In genomic region chr11:76824083-76824939, GRCh38 we compare ENCODE assay signal across 13 cellular contexts. TPM values are rescaled to one million over a fixed set of nuclear protein-coding genes. Genes with fewer than 3 reads are reported as not detected.
DNase-seq lines count a peak whose midpoint lies in the region; FAIRE-seq and TF ChIP-seq lines count a peak whose summit lies in the region.
"Had no signal": no experiment of that assay in that cellular context is flagged by ENCODE, and none has a peak within 500 bp of the region (broad histone marks: within the 10 kb centered on the region; RNA-seq: fewer than 3 reads in every experiment).

No MANE protein-coding gene starts in this region.

- no peak for FAIRE-seq in bronchial epithelial cell (lab: Jason Lieb, UNC)

- 75% methylated on average over 9 of the region's 9 CpGs for WGBS in liver

- H3K9me3 ChIP-seq in liver (ENCODE audit: control insufficient read depth in 4 of 4, low read length in 3 of 4), result no peaks in the 10 kb centered on the region
- H3K9me3 ChIP-seq in CD4-positive, alpha-beta memory T cell (ENCODE audit: control insufficient read depth in 1 of 2, low read length in 2 of 2), result no peaks in the 10 kb centered on the region
- H3K9me3 ChIP-seq: BE2C had no signal

- H3K27me3 ChIP-seq in bronchial epithelial cell (ENCODE audit: control insufficient read depth, insufficient read depth, low read length) (no peaks in the 10 kb centered on the region), liver (ENCODE audit: control insufficient read depth in 4 of 4, insufficient read depth in 4 of 4, low read length in 3 of 4) (no peaks in the 10 kb centered on the region)
- H3K27me3 ChIP-seq in CD4-positive, alpha-beta memory T cell (ENCODE audit: insufficient read depth, low read length), result no peaks in the 10 kb centered on the region
- H3K27me3 ChIP-seq: BE2C, cardiac muscle cell had no signal

- no peaks in the 10 kb centered on the region for H3K36me3 Mint-ChIP-seq in CD4-positive, alpha-beta memory T cell
- H3K36me3 Mint-ChIP-seq: immature natural killer cell had no signal

- DNase-seq in A172 (ENCODE audit: low spot score) (peak; percentile 63), M059J (ENCODE audit: low read depth) (peak; percentile 78), bronchial epithelial cell (ENCODE audit: low read depth) (peak; percentile 73), GOT3 (lab: John Stamatoyannopoulos, UW) (no peak), NCI-H2227 treated with DMSO at 0.1 percent for 48 hours (lab: John Stamatoyannopoulos, UW) (no peak)
- DNase-seq in stimulated activated CD4-positive, alpha-beta T cell treated with anti-CD3 and anti-CD28 coated beads, Interleukin-4, amount 100 ng/mL, for 1 hour, result no peak
- DNase-seq in CD4-positive, alpha-beta memory T cell, result no peak
- DNase-seq: activated CD4-positive, alpha-beta T cell treated with anti-CD3 and anti-CD28 coated beads for 48 hours; immature natural killer cell; stimulated activated CD4-positive, alpha-beta T cell treated with anti-CD3 and anti-CD28 coated beads, Interleukin-2, amount 100 ng/mL, for 24 hours had no signal

- H3K27ac ChIP-seq in liver (ENCODE audit: low read depth in 1 of 2, low read length in 2 of 2), result peak overlapping the region; percentile 16 to 48
- H3K27ac ChIP-seq in CD4-positive, alpha-beta memory T cell (ENCODE audit: low read depth, low read length), result no peak overlapping the region
- H3K27ac ChIP-seq: cardiac muscle cell had no signal

- peaks cover 0 to 5% (median 0%) of the 10 kb centered on the region in 4 donors for H3K4me1 ChIP-seq in liver (ENCODE audit: control insufficient read depth in 4 of 4, insufficient read depth in 4 of 4, low read length in 3 of 4)
- peaks cover 7% of the 10 kb centered on the region for H3K4me1 ChIP-seq in CD4-positive, alpha-beta memory T cell (ENCODE audit: insufficient read depth, low read length)
- H3K4me1 ChIP-seq: BE2C had no signal

- H3K4me3 ChIP-seq in bronchial epithelial cell (ENCODE audit: low read depth, low read length), result no peak overlapping the region
- H3K4me3 ChIP-seq in liver (ENCODE audit: low read depth in 1 of 3, low read length in 3 of 3), result no peak overlapping the region
- H3K4me3 ChIP-seq in CD4-positive, alpha-beta memory T cell (ENCODE audit: low read length in 2 of 2), result no peak overlapping the region
- H3K4me3 ChIP-seq: cardiac muscle cell had no signal

- no peak for TF ChIP-seq RAD21 in liver (IDR thresholded peaks at IDR 0.05)

- H3K9ac ChIP-seq in liver (ENCODE audit: low read depth in 1 of 2, low read length in 2 of 2), result no peak overlapping the region

- H3K36me3 ChIP-seq in bronchial epithelial cell (ENCODE audit: control insufficient read depth, insufficient read depth, low read length), result no peaks in the 10 kb centered on the region
- H3K36me3 ChIP-seq in liver (ENCODE audit: control insufficient read depth in 4 of 4, insufficient read depth in 3 of 4, low read depth in 1 of 4, low read length in 3 of 4), result no peaks in the 10 kb centered on the region
- H3K36me3 ChIP-seq in CD4-positive, alpha-beta memory T cell (ENCODE audit: insufficient read depth, low read length), result no peaks in the 10 kb centered on the region
- H3K36me3 ChIP-seq: BE2C, cardiac muscle cell had no signal

- H3K4me1 Mint-ChIP-seq in CD4-positive, alpha-beta memory T cell, result peaks cover 6 to 9% (median 7%) of the 10 kb centered on the region in 4 donors

- intact Hi-C loops in CD4-positive, alpha-beta memory T cell (cut with micrococcal nuclease), result no loop called here

- POLR2A ChIA-PET in CD4-positive, alpha-beta memory T cell (lab: Charles Lee; ENCODE audit: partially characterized antibody), result interaction anchor here (0.6 kb wide), 1 partner anchor 95 kb away, joined by 3 read pairs; no protein-coding TSS in a partner anchor

- no peak overlapping the region for H3K4me3 Mint-ChIP-seq in CD4-positive, alpha-beta memory T cell
- H3K4me3 Mint-ChIP-seq: immature natural killer cell had no signal

- peaks cover 0 to 2% of the 10 kb centered on the region in 2 donors for H3K27me3 Mint-ChIP-seq in CD4-positive, alpha-beta memory T cell

- TF ChIP-seq CTCF in bronchial epithelial cell (IDR thresholded peaks at IDR 0.05; ENCODE audit: insufficient read depth, low read length, severe bottlenecking) (no peak), liver (IDR thresholded peaks at IDR 0.05; ENCODE audit: low read depth, low read length, missing input control) (no peak)

- peak overlapping the region in 1 of 7 donors; percentile 44 for H3K27ac Mint-ChIP-seq in CD4-positive, alpha-beta memory T cell
- H3K27ac Mint-ChIP-seq: immature natural killer cell had no signal

- H3K9me3 Mint-ChIP-seq in CD4-positive, alpha-beta memory T cell, result peaks cover 0 to 3% (median 0%) of the 10 kb centered on the region in 8 donors
- H3K9me3 Mint-ChIP-seq: immature natural killer cell had no signal

- CTCF ChIA-PET in CD4-positive, alpha-beta memory T cell (lab: Charles Lee; ENCODE audit: partially characterized antibody), result interaction anchor here (0.7 to 0.9 kb wide), 3 partner anchors 13 to 20 kb away, joined by 3 to 4 read pairs (median 3); no protein-coding TSS in a partner anchor

TF ChIP-seq in liver, 16 proteins besides CTCF, POLR2A, EP300 and RAD21:
- TF ChIP-seq ZBTB33 (IDR thresholded peaks at IDR 0.05), result no peak
- TF ChIP-seq MAX (IDR thresholded peaks at IDR 0.05), result no peak
- TF ChIP-seq SP1 (IDR thresholded peaks at IDR 0.05), result no peak
- TF ChIP-seq RXRA (IDR thresholded peaks at IDR 0.05), result no peak
- no peak for TF ChIP-seq FOXA2 (IDR thresholded peaks at IDR 0.05)
- TF ChIP-seq HNF4G (IDR thresholded peaks at IDR 0.05), result no peak
- no peak for TF ChIP-seq ATF3 (IDR thresholded peaks at IDR 0.05)
- no peak for TF ChIP-seq JUND (IDR thresholded peaks at IDR 0.05)
- no peak for TF ChIP-seq REST (IDR thresholded peaks at IDR 0.05)
- TF ChIP-seq NR2F2 (IDR thresholded peaks at IDR 0.05), result no peak
- no peak for TF ChIP-seq TAF1 (conservative IDR thresholded peaks at IDR 0.05)
- no peak for TF ChIP-seq YY1 (IDR thresholded peaks at IDR 0.05)
- TF ChIP-seq EGR1 (IDR thresholded peaks at IDR 0.05; ENCODE audit: low read depth in 2 of 2), result no peak

RNA-seq across cellular contexts. Expression of gene ACER3, which starts 36.4 kb away (rescaled TPM):
- 17.9 and 18.3 TPM in 2 replicates for total RNA-seq in A172 (2014; rRNA removed; shearing (Covaris generic))
- 21.4 and 37.0 TPM in 2 replicates for total RNA-seq in M059J (2014; rRNA removed; shearing (Covaris generic))
- total RNA-seq in bronchial epithelial cell (5.4 and 12.4 TPM in 2 replicates), liver (1 to 10 TPM; 3.9 to 5.9 TPM)
- polyA plus RNA-seq in liver, result 1 to 10 TPM; 1.9 to 4.5 TPM
- total RNA-seq in CD4-positive, alpha-beta memory T cell, result 1 to 10 TPM; 5.7 to 6.8 TPM
- 1 to 10 TPM; 2.9 to 4.4 TPM for polyA plus RNA-seq in CD4-positive, alpha-beta memory T cell

RNA-seq across cellular contexts. Expression of gene TSKU, which starts 41.2 kb away (rescaled TPM):
- total RNA-seq in A172 (2014; rRNA removed; shearing (Covaris generic)), result 37.7 and 41.5 TPM in 2 replicates
- total RNA-seq in M059J (2014; rRNA removed; shearing (Covaris generic)), result 22.2 and 27.0 TPM in 2 replicates
- total RNA-seq in bronchial epithelial cell, result 8.2 and 11.1 TPM in 2 replicates
- 10 to 100 TPM in 1 of 2 donors, 1 to 10 TPM in 1; 3.3 to 33.7 TPM for total RNA-seq in liver
- 100 to 1,000 TPM in 1 of 2 donors, 10 to 100 TPM in 1; 58.3 to 492 TPM for polyA plus RNA-seq in liver
- not detected for total RNA-seq in CD4-positive, alpha-beta memory T cell
- under 1 TPM in 1 of 2 donors, not detected in 1; 0.13 TPM for polyA plus RNA-seq in CD4-positive, alpha-beta memory T cell
- polyA plus RNA-seq: immature natural killer cell had no signal

Comparison
In these comparisons a context has a peak if more than half of its experiments do, and no peak if none do; other contexts are left out.
1. DNase-seq: peak in A172 (single experiment), M059J (single experiment) and bronchial epithelial cell (single experiment); none in stimulated activated CD4-positive, alpha-beta T cell treated with anti-CD3 and anti-CD28 coated beads, Interleukin-4, amount 100 ng/mL, for 1 hour (single experiment), GOT3 (single experiment), CD4-positive, alpha-beta memory T cell (0 of 5) and NCI-H2227 treated with DMSO at 0.1 percent for 48 hours (single experiment).